ENCODE assay signal across 9 cellular contexts in the genomic region with DNA sequence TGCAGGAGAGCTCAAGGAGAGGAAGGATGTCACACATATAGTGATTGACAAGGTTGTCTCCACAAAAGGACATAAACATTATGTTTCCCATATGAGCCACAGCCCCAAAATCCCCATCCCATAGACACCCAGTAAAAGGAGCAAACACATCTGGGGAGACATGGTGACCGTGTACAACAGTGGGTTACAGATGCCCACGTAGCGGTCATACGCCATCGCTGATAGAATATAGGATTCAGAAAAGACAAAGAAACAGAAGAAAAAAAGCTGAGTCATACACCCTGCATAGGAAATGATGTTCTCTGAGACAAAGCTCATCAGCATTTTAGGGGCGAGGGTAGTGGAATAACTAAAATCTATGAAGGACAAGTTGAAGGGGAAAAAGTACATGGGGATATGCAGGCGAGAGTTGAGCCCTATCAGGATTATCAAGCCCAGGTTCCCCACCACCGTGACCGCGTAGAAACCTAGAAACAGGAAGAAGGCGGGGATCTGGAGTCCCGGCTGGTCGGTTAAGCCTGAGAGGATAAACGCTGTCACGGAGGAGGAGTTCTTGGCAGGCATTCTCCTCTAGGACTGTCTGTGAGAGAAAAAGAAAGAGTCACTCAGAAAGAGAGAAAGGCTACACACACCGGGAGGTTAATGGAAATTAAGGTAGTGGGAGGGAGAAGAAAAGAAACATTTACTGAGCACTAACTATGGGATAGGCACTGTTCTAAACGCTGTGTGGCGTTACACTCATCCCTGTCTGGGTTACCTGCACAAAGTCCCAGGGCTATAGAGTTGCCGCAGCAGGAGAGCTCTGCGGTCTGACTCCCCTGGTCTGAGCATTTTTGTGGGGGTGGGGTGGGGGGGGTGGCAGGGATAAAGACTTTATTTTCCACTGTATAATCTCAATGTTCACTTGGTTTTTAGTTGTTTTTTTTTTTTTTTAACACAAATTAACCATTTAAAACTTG. TPM values are rescaled to one million over a fixed set of nuclear protein-coding genes. Genes with fewer than 3 reads are reported as not detected.
DNase-seq lines count a peak whose midpoint lies in the region; ATAC-seq and TF ChIP-seq lines count a peak whose summit lies in the region.
"Had no signal": no experiment of that assay in that cellular context is flagged by ENCODE, and none has a peak within 500 bp of the region (broad histone marks: within the 10 kb centered on the region; RNA-seq: fewer than 3 reads in every experiment).

No MANE protein-coding gene starts in this region.

- peak overlapping the region; percentile 82 for H3K4me2 ChIP-seq in PC-3 (ENCODE audit: low read length)

- CTCF ChIA-PET in PC-3 (lab: Charles Lee): no interaction called here

- H3K79me2 ChIP-seq in PC-3 (ENCODE audit: low read length): no peaks in the 10 kb centered on the region

- no peak for TF ChIP-seq CTCF in PC-3 (conservative IDR thresholded peaks at IDR 0.05; ENCODE audit: low read depth, low read length)

- H2AFZ ChIP-seq in PC-3 (ENCODE audit: low read length): peak overlapping the region; percentile 80

- H3F3A ChIP-seq in PC-3 (ENCODE audit: low read length, unreplicated experiment): no peaks in the 10 kb centered on the region

- H3K4me1 ChIP-seq in PC-3 (ENCODE audit: insufficient read depth, low read length): peaks cover 22% of the 10 kb centered on the region
- H3K4me1 ChIP-seq in mesodermal cell (ENCODE audit: control insufficient read depth, insufficient read depth, low read length, poor library complexity, severe bottlenecking): peaks cover 4% of the 10 kb centered on the region

- intact Hi-C loops in PC-3 (cut with micrococcal nuclease): no loop called here

- H3K27ac ChIP-seq in PC-3 (ENCODE audit: low read length) (peak overlapping the region; percentile 29), mesodermal cell (ENCODE audit: low read depth, low read length, severe bottlenecking) (peak overlapping the region; percentile 81)
- H3K27ac ChIP-seq: skin epidermis had no signal

- BruUV-seq in PC-3 (replicated peaks; lab: Mats Ljungman, UMichigan): no TSS peak

- H3K4me3 ChIP-seq in PC-3 (ENCODE audit: low read length) (peak overlapping the region; percentile 57), mesodermal cell (ENCODE audit: extremely low read depth, insufficient read depth, low read length, poor library complexity, severe bottlenecking) (peak overlapping the region; percentile 14)

- POLR2A ChIA-PET in PC-3 (lab: Charles Lee; ENCODE audit: unreplicated experiment): interaction anchor here (0.6 kb wide), 1 partner anchor 1850 kb away, joined by 4 read pairs; no protein-coding TSS in a partner anchor

- ATAC-seq in HG02884 (IDR thresholded peaks at IDR 0.05; ENCODE audit: unreplicated experiment): peak; percentile 84
- peak; percentile 72 for ATAC-seq in PC-3
- no peak for ATAC-seq in GM21447 (IDR thresholded peaks at IDR 0.05; ENCODE audit: unreplicated experiment)
- no peak for ATAC-seq in GM18519 (IDR thresholded peaks at IDR 0.05; ENCODE audit: low FRiP score, unreplicated experiment)
- no peak for ATAC-seq in HG02763 (IDR thresholded peaks at IDR 0.05; ENCODE audit: unreplicated experiment)

- peak; percentile 31 for DNase-seq in EH (ENCODE audit: low read depth)
- DNase-seq in PC-3: peak; percentile 57
- peak; percentile 45 for DNase-seq in dedifferentiated amniotic fluid mesenchymal stem cell (ENCODE audit: extremely low spot score)

- no peaks in the 10 kb centered on the region for H3K9me3 ChIP-seq in PC-3 (ENCODE audit: low read length)
- no peaks in the 10 kb centered on the region for H3K9me3 ChIP-seq in mesodermal cell (ENCODE audit: control insufficient read depth, low read length)

- no peaks in the 10 kb centered on the region for H3K9me2 ChIP-seq in PC-3 (replicated peaks; ENCODE audit: low read length)

- peaks cover 18% of the 10 kb centered on the region for H3K27me3 ChIP-seq in PC-3 (ENCODE audit: low read length)

- H3K9ac ChIP-seq in PC-3 (ENCODE audit: low read length): no peak overlapping the region

- 27 to 49% methylated on average over 7 to 15 of the region's 20 CpGs for WGBS in mesodermal cell (ENCODE audit: insufficient coverage in 2 of 2), 2 experiments

- no peaks in the 10 kb centered on the region for H3K36me3 ChIP-seq in PC-3 (ENCODE audit: low read depth, low read length)
- H3K36me3 ChIP-seq in mesodermal cell (ENCODE audit: control insufficient read depth, insufficient read depth, low read length): no peaks in the 10 kb centered on the region

- H4K20me1 ChIP-seq in PC-3 (ENCODE audit: low read length): no peaks in the 10 kb centered on the region

RNA-seq across cellular contexts. Expression of gene OR8B8, which starts 36.1 kb away (rescaled TPM):
- not detected in 2 replicates for total RNA-seq in PC-3 (2014; rRNA removed)
- not detected for polyA plus RNA-seq in mesodermal cell (2013, experiment 1 of 2)
- not detected for polyA plus RNA-seq in mesodermal cell (2013, experiment 2 of 2)

RNA-seq across cellular contexts. Expression of gene OR8B4, which starts 57.0 kb away (rescaled TPM):
- total RNA-seq in PC-3 (2014; rRNA removed): not detected in 2 replicates
- polyA plus RNA-seq in mesodermal cell (2013, experiment 1 of 2): not detected
- polyA plus RNA-seq in mesodermal cell (2013, experiment 2 of 2): not detected

Comparison
In these comparisons a context has a peak if more than half of its experiments do, and no peak if none do; other contexts are left out.
1. ATAC-seq: peak in HG02884 (single experiment) and PC-3 (single experiment); none in GM21447 (single experiment), GM18519 (single experiment) and HG02763 (single experiment).
2. Peak in every context shown above with its lines, with median percentiles within 50 percentile points of each other: DNase-seq.